In genomic region chr17:51016099-51016498, GRCh38 we compare ENCODE assay signal across 25 cellular contexts.
DNase-seq lines count a peak whose midpoint lies in the region; ATAC-seq and TF ChIP-seq lines count a peak whose summit lies in the region.
"Had no signal": no experiment of that assay in that cellular context is flagged by ENCODE, and none has a peak within 500 bp of the region (broad histone marks: within the 10 kb centered on the region; RNA-seq: fewer than 3 reads in every experiment).

No MANE protein-coding gene starts in this region.

- no peaks in the 10 kb centered on the region for H3K27me3 ChIP-seq in hepatocyte
- H3K27me3 ChIP-seq: gastrocnemius medialis, ovary, sigmoid colon, tibial nerve had no signal

- ATAC-seq in stimulated activated memory B cell treated with anti-CD40 and anti-IgM and Interleukin-4, amounts not matched to agents 10 μg/mL and 1 μg/mL and 100 μg/mL, for 72 hours: no peak
- no peak for ATAC-seq in GM18519 (IDR thresholded peaks at IDR 0.05; ENCODE audit: low FRiP score, unreplicated experiment)
- ATAC-seq: activated CD4-positive, CD25-positive, alpha-beta regulatory T cell treated with anti-CD3 and anti-CD28 coated beads, Interleukin-2, amount 50 U/mL, for 24 hours; activated CD8-positive, alpha-beta T cell treated with anti-CD3 and anti-CD28 coated beads, Interleukin-2, amount 10 ng/mL, durations not matched to agents 7 days and 5 days; gastrocnemius medialis; left lobe of liver had no signal

- intact Hi-C loops in posterior vena cava (cut with DNase I): loop anchor here in 1 of 2 donors (10.0 kb wide), 1 partner anchor 49 kb away; no protein-coding TSS in a partner anchor

- H3K4me1 ChIP-seq in hepatocyte (ENCODE audit: insufficient read depth): no peaks in the 10 kb centered on the region

- DNase-seq in DMS153 (lab: John Stamatoyannopoulos, UW): peak; percentile 5
- DNase-seq in DMS153 treated with DMSO at 0.1 percent for 48 hours (lab: John Stamatoyannopoulos, UW; ENCODE audit: unreplicated experiment): no peak
- peak; percentile 73 for DNase-seq in amniotic epithelial cell (ENCODE audit: low read depth)
- no peak for DNase-seq in hepatocyte (ENCODE audit: low spot score)
- DNase-seq in inferior parietal cortex (ENCODE audit: extremely low spot score): no peak
- no peak for DNase-seq in posterior vena cava (ENCODE audit: low spot score)
- DNase-seq: activated CD8-positive, alpha-beta T cell treated with anti-CD3 and anti-CD28 coated beads, Interleukin-2, amount 10 ng/mL, durations not matched to agents 7 days and 5 days; activated naive CD4-positive, alpha-beta T cell treated with anti-CD3 and anti-CD28 coated beads, Interleukin-2, amount 50 U/mL, for 16 hours; activated T-cell treated with anti-CD3 and anti-CD28 coated beads, Interleukin-2, amount 50 U/mL, for 48 hours; COR-L47; gastrocnemius medialis; GOT3; NCI-H774; ovary; PC-3; SHP77 treated with DMSO at 0.1 percent for 48 hours; sigmoid colon; stimulated activated naive CD4-positive, alpha-beta T cell had no signal

- no peak for TF ChIP-seq CTCF in hepatocyte (IDR thresholded peaks at IDR 0.05; ENCODE audit: poor library complexity)

- H3K27ac Mint-ChIP-seq in stimulated activated memory B cell treated with anti-CD40 and anti-IgM and Interleukin-4, amounts not matched to agents 10 μg/mL and 1 μg/mL and 100 μg/mL, for 72 hours: peak overlapping the region; percentile 69
- H3K27ac Mint-ChIP-seq: activated CD8-positive, alpha-beta T cell treated with anti-CD3 and anti-CD28 coated beads, Interleukin-2, amount 10 ng/mL, durations not matched to agents 7 days and 5 days had no signal

- no peak overlapping the region for H3K4me2 ChIP-seq in hepatocyte

- H3K4me3 Mint-ChIP-seq in stimulated activated memory B cell treated with anti-CD40 and anti-IgM and Interleukin-4, amounts not matched to agents 10 μg/mL and 1 μg/mL and 100 μg/mL, for 72 hours: no peak overlapping the region
- H3K4me3 Mint-ChIP-seq: activated CD8-positive, alpha-beta T cell treated with anti-CD3 and anti-CD28 coated beads, Interleukin-2, amount 10 ng/mL, durations not matched to agents 7 days and 5 days had no signal

- H3K27me3 Mint-ChIP-seq in stimulated activated memory B cell treated with anti-CD40 and anti-IgM and Interleukin-4, amounts not matched to agents 10 μg/mL and 1 μg/mL and 100 μg/mL, for 72 hours: no peaks in the 10 kb centered on the region

- peaks cover 2% of the 10 kb centered on the region for H3K79me2 ChIP-seq in hepatocyte

- H3K9me3 ChIP-seq in hepatocyte (ENCODE audit: low read depth): no peaks in the 10 kb centered on the region
- H3K9me3 ChIP-seq: gastrocnemius medialis, ovary, sigmoid colon, tibial nerve had no signal

- H3K36me3 Mint-ChIP-seq in stimulated activated memory B cell treated with anti-CD40 and anti-IgM and Interleukin-4, amounts not matched to agents 10 μg/mL and 1 μg/mL and 100 μg/mL, for 72 hours: peaks cover 26% of the 10 kb centered on the region

- H3K4me3 ChIP-seq in hepatocyte: no peak overlapping the region
- H3K4me3 ChIP-seq: coronary artery, gastrocnemius medialis, ovary, sigmoid colon, tibial nerve had no signal

- WGBS in hepatocyte (ENCODE audit: low lambda C conversion rate, missing lambda C conversion rate): 83% methylated on average over 1 of the region's 1 CpG

- no peaks in the 10 kb centered on the region for H3K9me3 Mint-ChIP-seq in stimulated activated memory B cell treated with anti-CD40 and anti-IgM and Interleukin-4, amounts not matched to agents 10 μg/mL and 1 μg/mL and 100 μg/mL, for 72 hours

- peaks cover 9% of the 10 kb centered on the region for H3K4me1 Mint-ChIP-seq in stimulated activated memory B cell treated with anti-CD40 and anti-IgM and Interleukin-4, amounts not matched to agents 10 μg/mL and 1 μg/mL and 100 μg/mL, for 72 hours

- no peaks in the 10 kb centered on the region for H3K36me3 ChIP-seq in hepatocyte (replicated peaks; ENCODE audit: insufficient read depth, low read depth)
- H3K36me3 ChIP-seq: ovary had no signal

- H4K20me1 ChIP-seq in hepatocyte (ENCODE audit: insufficient read depth, poor library complexity, severe bottlenecking): no peaks in the 10 kb centered on the region

- H3K9me2 ChIP-seq in hepatocyte (replicated peaks; ENCODE audit: insufficient read depth): no peaks in the 10 kb centered on the region

- H3K27ac ChIP-seq in hepatocyte: peak overlapping the region; percentile 58
- H3K27ac ChIP-seq: 22Rv1, coronary artery, gastrocnemius medialis, ovary had no signal

- no peak overlapping the region for H2AFZ ChIP-seq in hepatocyte

Comparison
In these comparisons a context has a peak if more than half of its experiments do, and no peak if none do; other contexts are left out.
1. DNase-seq: peak in DMS153 (single experiment) and amniotic epithelial cell (single experiment); none in DMS153 treated with DMSO at 0.1 percent for 48 hours (single experiment), hepatocyte (single experiment), inferior parietal cortex (single experiment) and posterior vena cava (single experiment).